In genomic region chr18:49893036-49893435, GRCh38 we compare ENCODE assay signal across 1 cellular context.
TF ChIP-seq lines count a peak whose summit lies in the region.

No MANE protein-coding gene starts in this region.

TF ChIP-seq in GM23338, 12 proteins besides CTCF, POLR2A, EP300 and RAD21 (continued from another document):
- TF ChIP-seq, protein P1, sequence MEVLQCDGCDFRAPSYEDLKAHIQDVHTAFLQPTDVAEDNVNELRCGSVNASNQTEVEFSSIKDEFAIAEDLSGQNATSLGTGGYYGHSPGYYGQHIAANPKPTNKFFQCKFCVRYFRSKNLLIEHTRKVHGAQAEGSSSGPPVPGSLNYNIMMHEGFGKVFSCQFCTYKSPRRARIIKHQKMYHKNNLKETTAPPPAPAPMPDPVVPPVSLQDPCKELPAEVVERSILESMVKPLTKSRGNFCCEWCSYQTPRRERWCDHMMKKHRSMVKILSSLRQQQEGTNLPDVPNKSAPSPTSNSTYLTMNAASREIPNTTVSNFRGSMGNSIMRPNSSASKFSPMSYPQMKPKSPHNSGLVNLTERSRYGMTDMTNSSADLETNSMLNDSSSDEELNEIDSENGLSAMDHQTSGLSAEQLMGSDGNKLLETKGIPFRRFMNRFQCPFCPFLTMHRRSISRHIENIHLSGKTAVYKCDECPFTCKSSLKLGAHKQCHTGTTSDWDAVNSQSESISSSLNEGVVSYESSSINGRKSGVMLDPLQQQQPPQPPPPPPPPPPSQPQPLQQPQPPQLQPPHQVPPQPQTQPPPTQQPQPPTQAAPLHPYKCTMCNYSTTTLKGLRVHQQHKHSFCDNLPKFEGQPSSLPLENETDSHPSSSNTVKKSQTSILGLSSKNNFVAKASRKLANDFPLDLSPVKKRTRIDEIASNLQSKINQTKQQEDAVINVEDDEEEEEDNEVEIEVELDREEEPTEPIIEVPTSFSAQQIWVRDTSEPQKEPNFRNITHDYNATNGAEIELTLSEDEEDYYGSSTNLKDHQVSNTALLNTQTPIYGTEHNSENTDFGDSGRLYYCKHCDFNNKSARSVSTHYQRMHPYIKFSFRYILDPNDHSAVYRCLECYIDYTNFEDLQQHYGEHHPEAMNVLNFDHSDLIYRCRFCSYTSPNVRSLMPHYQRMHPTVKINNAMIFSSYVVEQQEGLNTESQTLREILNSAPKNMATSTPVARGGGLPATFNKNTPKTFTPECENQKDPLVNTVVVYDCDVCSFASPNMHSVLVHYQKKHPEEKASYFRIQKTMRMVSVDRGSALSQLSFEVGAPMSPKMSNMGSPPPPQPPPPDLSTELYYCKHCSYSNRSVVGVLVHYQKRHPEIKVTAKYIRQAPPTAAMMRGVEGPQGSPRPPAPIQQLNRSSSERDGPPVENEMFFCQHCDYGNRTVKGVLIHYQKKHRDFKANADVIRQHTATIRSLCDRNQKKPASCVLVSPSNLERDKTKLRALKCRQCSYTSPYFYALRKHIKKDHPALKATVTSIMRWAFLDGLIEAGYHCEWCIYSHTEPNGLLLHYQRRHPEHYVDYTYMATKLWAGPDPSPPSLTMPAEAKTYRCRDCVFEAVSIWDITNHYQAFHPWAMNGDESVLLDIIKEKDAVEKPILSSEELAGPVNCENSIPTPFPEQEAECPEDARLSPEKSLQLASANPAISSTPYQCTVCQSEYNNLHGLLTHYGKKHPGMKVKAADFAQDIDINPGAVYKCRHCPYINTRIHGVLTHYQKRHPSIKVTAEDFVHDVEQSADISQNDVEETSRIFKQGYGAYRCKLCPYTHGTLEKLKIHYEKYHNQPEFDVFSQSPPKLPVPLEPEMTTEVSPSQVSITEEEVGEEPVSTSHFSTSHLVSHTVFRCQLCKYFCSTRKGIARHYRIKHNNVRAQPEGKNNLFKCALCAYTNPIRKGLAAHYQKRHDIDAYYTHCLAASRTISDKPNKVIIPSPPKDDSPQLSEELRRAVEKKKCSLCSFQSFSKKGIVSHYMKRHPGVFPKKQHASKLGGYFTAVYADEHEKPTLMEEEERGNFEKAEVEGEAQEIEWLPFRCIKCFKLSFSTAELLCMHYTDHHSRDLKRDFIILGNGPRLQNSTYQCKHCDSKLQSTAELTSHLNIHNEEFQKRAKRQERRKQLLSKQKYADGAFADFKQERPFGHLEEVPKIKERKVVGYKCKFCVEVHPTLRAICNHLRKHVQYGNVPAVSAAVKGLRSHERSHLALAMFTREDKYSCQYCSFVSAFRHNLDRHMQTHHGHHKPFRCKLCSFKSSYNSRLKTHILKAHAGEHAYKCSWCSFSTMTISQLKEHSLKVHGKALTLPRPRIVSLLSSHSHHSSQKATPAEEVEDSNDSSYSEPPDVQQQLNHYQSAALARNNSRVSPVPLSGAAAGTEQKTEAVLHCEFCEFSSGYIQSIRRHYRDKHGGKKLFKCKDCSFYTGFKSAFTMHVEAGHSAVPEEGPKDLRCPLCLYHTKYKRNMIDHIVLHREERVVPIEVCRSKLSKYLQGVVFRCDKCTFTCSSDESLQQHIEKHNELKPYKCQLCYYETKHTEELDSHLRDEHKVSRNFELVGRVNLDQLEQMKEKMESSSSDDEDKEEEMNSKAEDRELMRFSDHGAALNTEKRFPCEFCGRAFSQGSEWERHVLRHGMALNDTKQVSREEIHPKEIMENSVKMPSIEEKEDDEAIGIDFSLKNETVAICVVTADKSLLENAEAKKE (CRISPR knock-in tag; IDR thresholded peaks at IDR 0.05): no peak
- TF ChIP-seq ZNF114 (CRISPR knock-in tag; IDR thresholded peaks at IDR 0.05) (no peak), CREB1 (CRISPR knock-in tag; IDR thresholded peaks at IDR 0.05; ENCODE audit: low read depth) (no peak)
- TF ChIP-seq, protein P2, sequence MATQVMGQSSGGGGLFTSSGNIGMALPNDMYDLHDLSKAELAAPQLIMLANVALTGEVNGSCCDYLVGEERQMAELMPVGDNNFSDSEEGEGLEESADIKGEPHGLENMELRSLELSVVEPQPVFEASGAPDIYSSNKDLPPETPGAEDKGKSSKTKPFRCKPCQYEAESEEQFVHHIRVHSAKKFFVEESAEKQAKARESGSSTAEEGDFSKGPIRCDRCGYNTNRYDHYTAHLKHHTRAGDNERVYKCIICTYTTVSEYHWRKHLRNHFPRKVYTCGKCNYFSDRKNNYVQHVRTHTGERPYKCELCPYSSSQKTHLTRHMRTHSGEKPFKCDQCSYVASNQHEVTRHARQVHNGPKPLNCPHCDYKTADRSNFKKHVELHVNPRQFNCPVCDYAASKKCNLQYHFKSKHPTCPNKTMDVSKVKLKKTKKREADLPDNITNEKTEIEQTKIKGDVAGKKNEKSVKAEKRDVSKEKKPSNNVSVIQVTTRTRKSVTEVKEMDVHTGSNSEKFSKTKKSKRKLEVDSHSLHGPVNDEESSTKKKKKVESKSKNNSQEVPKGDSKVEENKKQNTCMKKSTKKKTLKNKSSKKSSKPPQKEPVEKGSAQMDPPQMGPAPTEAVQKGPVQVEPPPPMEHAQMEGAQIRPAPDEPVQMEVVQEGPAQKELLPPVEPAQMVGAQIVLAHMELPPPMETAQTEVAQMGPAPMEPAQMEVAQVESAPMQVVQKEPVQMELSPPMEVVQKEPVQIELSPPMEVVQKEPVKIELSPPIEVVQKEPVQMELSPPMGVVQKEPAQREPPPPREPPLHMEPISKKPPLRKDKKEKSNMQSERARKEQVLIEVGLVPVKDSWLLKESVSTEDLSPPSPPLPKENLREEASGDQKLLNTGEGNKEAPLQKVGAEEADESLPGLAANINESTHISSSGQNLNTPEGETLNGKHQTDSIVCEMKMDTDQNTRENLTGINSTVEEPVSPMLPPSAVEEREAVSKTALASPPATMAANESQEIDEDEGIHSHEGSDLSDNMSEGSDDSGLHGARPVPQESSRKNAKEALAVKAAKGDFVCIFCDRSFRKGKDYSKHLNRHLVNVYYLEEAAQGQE (IDR thresholded peaks at IDR 0.05; ENCODE audit: unreplicated experiment): no peak
